In genomic region chr17:46074540-46074939, GRCh38 we compare ENCODE assay signal across 25 cellular contexts.
"Had no signal": no experiment of that assay in that cellular context is flagged by ENCODE, and none has a peak within 500 bp of the region (broad histone marks: within the 10 kb centered on the region; RNA-seq: fewer than 3 reads in every experiment).

No MANE protein-coding gene starts in this region.

- H3K27ac ChIP-seq: breast epithelium, colonic mucosa, PC-9 had no signal

- DNase-seq: activated CD4-positive, alpha-beta T cell treated with anti-CD3 and anti-CD28 coated beads for 48 hours; activated CD4-positive, alpha-beta T cell treated with anti-CD3 and anti-CD28 coated beads, Interleukin-2, amount 50 U/mL, for 4 hours; activated CD4-positive, CD25-positive, alpha-beta regulatory T cell treated with anti-CD3 and anti-CD28 coated beads, Interleukin-2, amount 50 U/mL, for 72 hours; activated CD8-positive, alpha-beta memory T cell treated with anti-CD3 and anti-CD28 coated beads, Interleukin-2, amount 50 U/mL, for 48 hours; activated CD8-positive, alpha-beta T cell treated with anti-CD3 and anti-CD28 coated beads, Interleukin-2, amount 10 ng/mL, durations not matched to agents 7 days and 5 days; activated effector memory CD4-positive, alpha-beta T cell treated with anti-CD3 and anti-CD28 coated beads, Interleukin-2, amount 50 U/mL, for 16 hours; activated naive CD4-positive, alpha-beta T cell treated with Interleukin-2 at 50 U/mL for 16 hours; activated naive CD8-positive, alpha-beta T cell treated with anti-CD3 and anti-CD28 coated beads, Interleukin-2, amount 10 ng/mL, durations not matched to agents 7 days and 5 days; activated T-cell treated with anti-CD3 and anti-CD28 coated beads, Interleukin-2, amount 50 U/mL, for 4 hours; aorta; caudate nucleus; colonic mucosa; NCI-H1048; NCI-H1417; NCI-H2029; NCI-H2107; NCI-H345; NCI-H510A; NCI-H526 treated with DMSO at 0.1 percent for 48 hours; NCI-H82; PC-9; SHP77 treated with DMSO at 0.1 percent for 48 hours had no signal

- H3K4me3 Mint-ChIP-seq: activated CD8-positive, alpha-beta T cell treated with anti-CD3 and anti-CD28 coated beads, Interleukin-2, amount 10 ng/mL, durations not matched to agents 7 days and 5 days; activated naive CD8-positive, alpha-beta T cell treated with anti-CD3 and anti-CD28 coated beads, Interleukin-2, amount 10 ng/mL, durations not matched to agents 7 days and 5 days; activated T-cell treated with anti-CD3 and anti-CD28 coated beads, Interleukin-2, amount 50 U/mL, for 4 hours; T-helper 1 cell treated with Interleukin-12 subunit alpha and Interleukin-12 subunit beta and Interleukin-4 antibody, amounts not matched to agents 30 μg/mL and 1 μg/mL, for 36 hours; WTC11 had no signal

- H3K4me1 Mint-ChIP-seq: activated naive CD8-positive, alpha-beta T cell treated with anti-CD3 and anti-CD28 coated beads, Interleukin-2, amount 10 ng/mL, durations not matched to agents 7 days and 5 days had no signal

- H2AFZ ChIP-seq: PC-9 had no signal

- H3K4me3 ChIP-seq: breast epithelium, colonic mucosa, PC-9 had no signal

- H3K4me1 ChIP-seq: breast epithelium, colonic mucosa had no signal

- H3K9me3 ChIP-seq: breast epithelium, colonic mucosa had no signal

- H3K27ac Mint-ChIP-seq: activated CD8-positive, alpha-beta T cell treated with anti-CD3 and anti-CD28 coated beads, Interleukin-2, amount 10 ng/mL, durations not matched to agents 7 days and 5 days; activated naive CD8-positive, alpha-beta T cell treated with anti-CD3 and anti-CD28 coated beads, Interleukin-2, amount 10 ng/mL, durations not matched to agents 7 days and 5 days; T-helper 1 cell treated with Interleukin-12 subunit alpha and Interleukin-12 subunit beta and Interleukin-4 antibody, amounts not matched to agents 30 μg/mL and 1 μg/mL, for 36 hours had no signal

- H3K4me2 ChIP-seq: PC-9 had no signal

- H3K27me3 ChIP-seq: breast epithelium, colonic mucosa had no signal

- ATAC-seq: activated CD8-positive, alpha-beta T cell treated with anti-CD3 and anti-CD28 coated beads, Interleukin-2, amount 10 ng/mL, durations not matched to agents 7 days and 5 days; activated T-cell treated with anti-CD3 and anti-CD28 coated beads, Interleukin-2, amount 50 U/mL, for 4 hours; WTC11 had no signal

- H3K27me3 Mint-ChIP-seq: activated naive CD8-positive, alpha-beta T cell treated with anti-CD3 and anti-CD28 coated beads, Interleukin-2, amount 10 ng/mL, durations not matched to agents 7 days and 5 days had no signal

- H3K36me3 ChIP-seq: breast epithelium, colonic mucosa had no signal

- H3K9me3 Mint-ChIP-seq: activated naive CD8-positive, alpha-beta T cell treated with anti-CD3 and anti-CD28 coated beads, Interleukin-2, amount 10 ng/mL, durations not matched to agents 7 days and 5 days; activated T-cell treated with anti-CD3 and anti-CD28 coated beads, Interleukin-2, amount 50 U/mL, for 4 hours; T-helper 1 cell treated with Interleukin-12 subunit alpha and Interleukin-12 subunit beta and Interleukin-4 antibody, amounts not matched to agents 30 μg/mL and 1 μg/mL, for 36 hours; WTC11 had no signal
